Comparison of ENCODE assay signal across 2 cellular contexts in the genomic region with DNA sequence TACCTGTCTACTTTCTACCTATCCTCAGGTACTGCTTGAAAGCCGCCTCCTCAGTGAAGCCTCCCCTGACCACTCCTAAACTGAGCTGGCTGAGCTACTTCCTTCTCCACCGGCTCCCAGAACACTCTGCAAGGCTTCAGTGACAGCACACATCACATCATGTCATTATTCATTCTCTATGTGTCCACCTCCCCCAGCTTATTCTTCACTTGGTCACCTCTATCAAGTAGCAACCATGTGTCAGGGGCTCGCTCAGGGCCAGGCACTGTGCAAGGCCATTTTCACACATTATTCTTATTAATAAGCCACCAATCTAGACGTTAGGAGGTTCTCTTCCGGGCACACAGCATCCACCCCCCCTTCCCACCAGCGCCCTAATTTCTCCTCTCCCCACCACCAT.
TF ChIP-seq lines count a peak whose summit lies in the region.

No MANE protein-coding gene starts in this region.

TF ChIP-seq in HCT116, 20 proteins besides CTCF, POLR2A, EP300 and RAD21:
- TF ChIP-seq, protein P1, sequence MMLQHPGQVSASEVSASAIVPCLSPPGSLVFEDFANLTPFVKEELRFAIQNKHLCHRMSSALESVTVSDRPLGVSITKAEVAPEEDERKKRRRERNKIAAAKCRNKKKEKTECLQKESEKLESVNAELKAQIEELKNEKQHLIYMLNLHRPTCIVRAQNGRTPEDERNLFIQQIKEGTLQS (IDR thresholded peaks at IDR 0.05) = no peak
- TF ChIP-seq EZH2 (IDR thresholded peaks at IDR 0.05) = no peak
- TF ChIP-seq CEBPB (IDR thresholded peaks at IDR 0.05; ENCODE audit: low read depth) = no peak
- no peak for TF ChIP-seq TCF7L2 (IDR thresholded peaks at IDR 0.05; ENCODE audit: borderline replicate concordance, extremely low read depth, insufficient read depth, insufficient read length)
- no peak for TF ChIP-seq SRF (IDR thresholded peaks at IDR 0.05; ENCODE audit: low read depth)
- TF ChIP-seq, protein P2, sequence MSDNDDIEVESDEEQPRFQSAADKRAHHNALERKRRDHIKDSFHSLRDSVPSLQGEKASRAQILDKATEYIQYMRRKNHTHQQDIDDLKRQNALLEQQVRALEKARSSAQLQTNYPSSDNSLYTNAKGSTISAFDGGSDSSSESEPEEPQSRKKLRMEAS (IDR thresholded peaks at IDR 0.05) = no peak
- no peak for TF ChIP-seq EZH2phosphoT487 (IDR thresholded peaks at IDR 0.05; ENCODE audit: borderline replicate concordance)
- TF ChIP-seq POLR2AphosphoS5 (IDR thresholded peaks at IDR 0.05; ENCODE audit: low read depth, low read length) = no peak
- no peak for TF ChIP-seq SP1 (IDR thresholded peaks at IDR 0.05; ENCODE audit: low read depth)
- no peak for TF ChIP-seq YY1 (IDR thresholded peaks at IDR 0.05; ENCODE audit: extremely low read depth, insufficient replicate concordance, low read depth, low read length)
- TF ChIP-seq FOSL1 (IDR thresholded peaks at IDR 0.05; ENCODE audit: low read depth) = no peak
- TF ChIP-seq SIN3A (IDR thresholded peaks at IDR 0.05; ENCODE audit: low read depth) = no peak
- no peak for TF ChIP-seq JUND (IDR thresholded peaks at IDR 0.05)
- TF ChIP-seq, protein P3, sequence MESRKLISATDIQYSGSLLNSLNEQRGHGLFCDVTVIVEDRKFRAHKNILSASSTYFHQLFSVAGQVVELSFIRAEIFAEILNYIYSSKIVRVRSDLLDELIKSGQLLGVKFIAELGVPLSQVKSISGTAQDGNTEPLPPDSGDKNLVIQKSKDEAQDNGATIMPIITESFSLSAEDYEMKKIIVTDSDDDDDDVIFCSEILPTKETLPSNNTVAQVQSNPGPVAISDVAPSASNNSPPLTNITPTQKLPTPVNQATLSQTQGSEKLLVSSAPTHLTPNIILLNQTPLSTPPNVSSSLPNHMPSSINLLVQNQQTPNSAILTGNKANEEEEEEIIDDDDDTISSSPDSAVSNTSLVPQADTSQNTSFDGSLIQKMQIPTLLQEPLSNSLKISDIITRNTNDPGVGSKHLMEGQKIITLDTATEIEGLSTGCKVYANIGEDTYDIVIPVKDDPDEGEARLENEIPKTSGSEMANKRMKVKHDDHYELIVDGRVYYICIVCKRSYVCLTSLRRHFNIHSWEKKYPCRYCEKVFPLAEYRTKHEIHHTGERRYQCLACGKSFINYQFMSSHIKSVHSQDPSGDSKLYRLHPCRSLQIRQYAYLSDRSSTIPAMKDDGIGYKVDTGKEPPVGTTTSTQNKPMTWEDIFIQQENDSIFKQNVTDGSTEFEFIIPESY (IDR thresholded peaks at IDR 0.05; ENCODE audit: extremely low read depth, insufficient replicate concordance, low read length) = no peak
- no peak for TF ChIP-seq EGR1 (IDR thresholded peaks at IDR 0.05; ENCODE audit: low read depth)
- TF ChIP-seq ZFX (IDR thresholded peaks at IDR 0.05) = no peak
- no peak for TF ChIP-seq REST (IDR thresholded peaks at IDR 0.05; ENCODE audit: low read depth)
- TF ChIP-seq CBX3 (IDR thresholded peaks at IDR 0.05; ENCODE audit: low read depth) = no peak
- TF ChIP-seq ELF1 (IDR thresholded peaks at IDR 0.05; ENCODE audit: borderline replicate concordance, low read depth) = no peak

TF ChIP-seq in endothelial cell of umbilical vein, 7 proteins besides CTCF, POLR2A, EP300 and RAD21:
- TF ChIP-seq, protein P2 (IDR thresholded peaks at IDR 0.05; ENCODE audit: insufficient read depth, insufficient read length) = no peak
- TF ChIP-seq JUN (IDR thresholded peaks at IDR 0.05; ENCODE audit: borderline replicate concordance, insufficient read depth, insufficient read length, low read depth) (no peak), MYC (IDR thresholded peaks at IDR 0.05; ENCODE audit: low read depth, low read length) (no peak), POLR2AphosphoS5 (IDR thresholded peaks at IDR 0.05; ENCODE audit: insufficient read depth, low read depth, low read length) (no peak), EZH2 (IDR thresholded peaks at IDR 0.05; ENCODE audit: borderline replicate concordance, low read depth, low read length, severe bottlenecking) (no peak), GATA2 (IDR thresholded peaks at IDR 0.05; ENCODE audit: insufficient read depth, insufficient read length, low read depth, low read length) (no peak), FOS (IDR thresholded peaks at IDR 0.05; ENCODE audit: borderline replicate concordance, insufficient read depth, low read length) (no peak)
TF ChIP-seq in endothelial cell of umbilical vein: peak in this region for 0.
